In genomic region chr6:30396833-30397479, GRCh38 we compare ENCODE assay signal across 8 cellular contexts. TPM values are rescaled to one million over a fixed set of nuclear protein-coding genes. Genes with fewer than 3 reads are reported as not detected.
A peak's percentile ranks its signal among the peaks of the same experiment; 100 is the strongest.
DNase-seq lines count a peak whose midpoint lies in the region; ATAC-seq and TF ChIP-seq lines count a peak whose summit lies in the region.

No MANE protein-coding gene starts in this region.

- no peaks in the 10 kb centered on the region for H3K36me3 Mint-ChIP-seq in activated naive CD4-positive, alpha-beta T cell treated with anti-CD3 and anti-CD28 coated beads, Interleukin-2, amount 10 ng/mL, durations not matched to agents 7 days and 5 days

- DNase-seq in ACHN: peak; percentile 66
- peak; percentile 76 for DNase-seq in GM19238 (ENCODE audit: insufficient read length, low spot score)
- peak; percentile 90 for DNase-seq in activated naive CD4-positive, alpha-beta T cell treated with anti-CD3 and anti-CD28 coated beads, Interleukin-2, amount 10 ng/mL, durations not matched to agents 7 days and 5 days
- DNase-seq in Right ventricle myocardium inferior (ENCODE audit: missing footprints): peak; percentile 94
- DNase-seq in pons (ENCODE audit: low spot score): peak; percentile 45
- DNase-seq in upper lobe of right lung: peak; percentile 94

- H3K27ac Mint-ChIP-seq in activated naive CD4-positive, alpha-beta T cell treated with anti-CD3 and anti-CD28 coated beads, Interleukin-2, amount 10 ng/mL, durations not matched to agents 7 days and 5 days: no peak overlapping the region

- H3K9me2 ChIP-seq in Loucy (replicated peaks; ENCODE audit: low read depth, low read length): no peaks in the 10 kb centered on the region

- no peaks in the 10 kb centered on the region for H4K20me1 ChIP-seq in Loucy (ENCODE audit: insufficient read depth, low read length, poor library complexity, severe bottlenecking)

- H3K27me3 ChIP-seq in Loucy (ENCODE audit: insufficient read depth, low read length, poor library complexity, severe bottlenecking): peaks cover 4% of the 10 kb centered on the region
- H3K27me3 ChIP-seq in upper lobe of right lung: peaks cover 41% of the 10 kb centered on the region

- H3K9me3 ChIP-seq in Loucy (ENCODE audit: insufficient read depth, low read depth, low read length) (no peaks in the 10 kb centered on the region), upper lobe of right lung (no peaks in the 10 kb centered on the region)

- H3K4me3 ChIP-seq in Loucy (ENCODE audit: low read length, poor library complexity, severe bottlenecking) (no peak overlapping the region), upper lobe of right lung (no peak overlapping the region)

- H3K4me1 ChIP-seq in Loucy (ENCODE audit: insufficient read depth, low read length, poor library complexity, severe bottlenecking): no peaks in the 10 kb centered on the region
- no peaks in the 10 kb centered on the region for H3K4me1 ChIP-seq in upper lobe of right lung

- no peaks in the 10 kb centered on the region for H3K9me3 Mint-ChIP-seq in activated naive CD4-positive, alpha-beta T cell treated with anti-CD3 and anti-CD28 coated beads, Interleukin-2, amount 10 ng/mL, durations not matched to agents 7 days and 5 days

- peaks cover 50% of the 10 kb centered on the region for H3K27me3 Mint-ChIP-seq in activated naive CD4-positive, alpha-beta T cell treated with anti-CD3 and anti-CD28 coated beads, Interleukin-2, amount 10 ng/mL, durations not matched to agents 7 days and 5 days

- no peak overlapping the region for H3K9ac ChIP-seq in Loucy (ENCODE audit: low read depth, low read length, poor library complexity, severe bottlenecking)

- ATAC-seq in SK-N-SH treated with all-trans-retinoic acid at 6 μM for 48 hours (peak; percentile 100), Right ventricle myocardium inferior (peak; percentile 92), upper lobe of right lung (peak; percentile 99)

- H3K27ac ChIP-seq in upper lobe of right lung: no peak overlapping the region

- CTCF ChIA-PET in activated naive CD4-positive, alpha-beta T cell treated with anti-CD3 and anti-CD28 coated beads, Interleukin-2, amount 10 ng/mL, durations not matched to agents 7 days and 5 days (lab: Charles Lee): interaction anchor here (0.7 to 4.3 kb wide), 15 partner anchors 10 to 414 kb away, joined by 3 to 38 read pairs (median 5); no protein-coding TSS in a partner anchor

- H3K4me3 Mint-ChIP-seq in activated naive CD4-positive, alpha-beta T cell treated with anti-CD3 and anti-CD28 coated beads, Interleukin-2, amount 10 ng/mL, durations not matched to agents 7 days and 5 days: no peak overlapping the region

- H3K4me2 ChIP-seq in Loucy (ENCODE audit: low read depth, low read length, poor library complexity, severe bottlenecking): no peak overlapping the region

- peak overlapping the region; percentile 45; the same call in 1 of the 2 replicates for H2AFZ ChIP-seq in Loucy (ENCODE audit: low read length)

- in situ Hi-C loops in ACHN (cut with HindIII; ENCODE audit: low pct_ligation_motif_present, low pct_unique_long_range_greater_than_20kb, low sequenced_read_pairs): loop anchor here (25.0 kb wide), 1 partner anchor 160 kb away; no protein-coding TSS in a partner anchor

- TF ChIP-seq CTCF in Loucy (conservative IDR thresholded peaks at IDR 0.05; ENCODE audit: low read length) (peak; percentile 90), upper lobe of right lung (IDR thresholded peaks at IDR 0.05) (peak; percentile 91)

- H3K79me2 ChIP-seq in Loucy (ENCODE audit: insufficient read depth, low read length): no peaks in the 10 kb centered on the region

- intact Hi-C loops in Right ventricle myocardium inferior (cut with DNase I): loop anchor here (2.0 kb wide), 1 partner anchor 40 kb away; no protein-coding TSS in a partner anchor
- intact Hi-C loops in upper lobe of right lung (cut with DNase I): no loop called here

- H3K36me3 ChIP-seq in Loucy (ENCODE audit: insufficient read depth, low read length) (no peaks in the 10 kb centered on the region), upper lobe of right lung (no peaks in the 10 kb centered on the region)

- no peaks in the 10 kb centered on the region for H3K4me1 Mint-ChIP-seq in activated naive CD4-positive, alpha-beta T cell treated with anti-CD3 and anti-CD28 coated beads, Interleukin-2, amount 10 ng/mL, durations not matched to agents 7 days and 5 days

- H3F3A ChIP-seq in Loucy (ENCODE audit: low read depth): no peaks in the 10 kb centered on the region

TF ChIP-seq in SK-N-SH treated with all-trans-retinoic acid at 6 μM for 48 hours, 23 proteins besides CTCF, POLR2A, EP300 and RAD21:
- TF ChIP-seq RARB (CRISPR knock-in tag; IDR thresholded peaks at IDR 0.05) (no peak), ZFP30 (CRISPR knock-in tag; IDR thresholded peaks at IDR 0.05) (no peak), ISL1 (CRISPR knock-in tag; IDR thresholded peaks at IDR 0.05) (no peak), ARNTL (CRISPR knock-in tag; IDR thresholded peaks at IDR 0.05; ENCODE audit: borderline replicate concordance, low read depth) (no peak), TSHZ2 (CRISPR knock-in tag; IDR thresholded peaks at IDR 0.05) (no peak), TOX (CRISPR knock-in tag; IDR thresholded peaks at IDR 0.05; ENCODE audit: borderline replicate concordance) (no peak), OSR1 (CRISPR knock-in tag; IDR thresholded peaks at IDR 0.05) (no peak), ZNF8 (CRISPR knock-in tag; IDR thresholded peaks at IDR 0.05) (no peak), PPARA (CRISPR knock-in tag; IDR thresholded peaks at IDR 0.05; ENCODE audit: borderline replicate concordance) (no peak), BACH2 (CRISPR knock-in tag; IDR thresholded peaks at IDR 0.05; ENCODE audit: borderline replicate concordance) (no peak)

RNA-seq across cellular contexts. Expression of gene RPP21, which starts 52.0 kb away (rescaled TPM):
- total RNA-seq in Right ventricle myocardium inferior (33.6 TPM), upper lobe of right lung (29.3 TPM)
